Comparison of ENCODE assay signal across 28 cellular contexts in genomic region chr3:31973837-31974236, GRCh38. TPM values are rescaled to one million over a fixed set of nuclear protein-coding genes. Genes with fewer than 3 reads are reported as not detected.
"Had no signal": no experiment of that assay in that cellular context is flagged by ENCODE, and none has a peak within 500 bp of the region (broad histone marks: within the 10 kb centered on the region; RNA-seq: fewer than 3 reads in every experiment).

No MANE protein-coding gene starts in this region.

- H3K27ac ChIP-seq: esophagus squamous epithelium, pancreas, prostate gland, upper lobe of left lung, vagina, VCaP had no signal

- H3K36me3 ChIP-seq: esophagus squamous epithelium, pancreas, prostate gland, sigmoid colon, spleen, upper lobe of left lung, vagina had no signal

- H3K4me1 Mint-ChIP-seq: activated naive CD8-positive, alpha-beta T cell treated with anti-CD3 and anti-CD28 coated beads, Interleukin-2, amount 10 ng/mL, durations not matched to agents 7 days and 5 days had no signal

- ATAC-seq: activated CD4-positive, CD25-positive, alpha-beta regulatory T cell treated with anti-CD3 and anti-CD28 coated beads, Interleukin-2, amount 50 U/mL, for 24 hours; left cardiac atrium; naive thymus-derived CD8-positive, alpha-beta T cell; pancreas; stimulated activated naive CD8-positive, alpha-beta T cell treated with anti-CD3 and anti-CD28 coated beads, Interleukin-15, Interleukin-2, amounts not matched to agents 100 U/mL and 50 U/mL, for 24 hours had no signal

- H3K36me3 Mint-ChIP-seq: naive thymus-derived CD8-positive, alpha-beta T cell had no signal

- DNase-seq: activated CD4-positive, alpha-beta T cell treated with anti-CD3 and anti-CD28 coated beads for 48 hours; activated CD4-positive, alpha-beta T cell treated with anti-CD3 and anti-CD28 coated beads, Interleukin-2, amount 50 U/mL, for 48 hours; activated CD8-positive, alpha-beta memory T cell treated with anti-CD3 and anti-CD28 coated beads for 24 hours; activated effector memory CD4-positive, alpha-beta T cell treated with anti-CD3 and anti-CD28 coated beads, Interleukin-2, amount 50 U/mL, for 16 hours; activated naive CD4-positive, alpha-beta T cell treated with anti-CD3 and anti-CD28 coated beads for 36 hours; activated naive CD8-positive, alpha-beta T cell treated with anti-CD3 and anti-CD28 coated beads, Interleukin-2, amount 10 ng/mL, durations not matched to agents 7 days and 5 days; amniotic stem cell; central memory CD4-positive, alpha-beta T cell; effector CD4-positive, alpha-beta T cell; esophagus squamous epithelium; islet precursor cell; left cardiac atrium; mammary epithelial cell; midbrain; naive thymus-derived CD8-positive, alpha-beta T cell; nucleus accumbens; pancreas; retina; sigmoid colon; spleen; stimulated activated naive CD8-positive, alpha-beta T cell treated with anti-CD3 and anti-CD28 coated beads, Interleukin-15, Interleukin-2, amounts not matched to agents 100 U/mL and 50 U/mL, for 24 hours; upper lobe of left lung had no signal

- H3K9me3 Mint-ChIP-seq: activated naive CD4-positive, alpha-beta T cell treated with anti-CD3 and anti-CD28 coated beads for 36 hours; activated naive CD8-positive, alpha-beta T cell treated with anti-CD3 and anti-CD28 coated beads, Interleukin-2, amount 10 ng/mL, durations not matched to agents 7 days and 5 days; dendritic cell treated with granulocyte-macrophage colony-stimulating factor and Interleukin-4, amounts not matched to agents 40 ng/mL and 50 ng/mL, for 4 days; naive thymus-derived CD8-positive, alpha-beta T cell; neural crest cell had no signal

- H3K27me3 ChIP-seq: esophagus squamous epithelium, pancreas, sigmoid colon, spleen, upper lobe of left lung, vagina had no signal

- H3K4me3 Mint-ChIP-seq: activated naive CD4-positive, alpha-beta T cell treated with anti-CD3 and anti-CD28 coated beads for 36 hours; activated naive CD8-positive, alpha-beta T cell treated with anti-CD3 and anti-CD28 coated beads, Interleukin-2, amount 10 ng/mL, durations not matched to agents 7 days and 5 days; dendritic cell treated with granulocyte-macrophage colony-stimulating factor and Interleukin-4, amounts not matched to agents 40 ng/mL and 50 ng/mL, for 4 days; naive thymus-derived CD8-positive, alpha-beta T cell; neural crest cell had no signal

- H3K4me1 ChIP-seq: pancreas, prostate gland had no signal

- H3K27ac Mint-ChIP-seq: activated naive CD4-positive, alpha-beta T cell treated with anti-CD3 and anti-CD28 coated beads for 36 hours; activated naive CD8-positive, alpha-beta T cell treated with anti-CD3 and anti-CD28 coated beads, Interleukin-2, amount 10 ng/mL, durations not matched to agents 7 days and 5 days; dendritic cell treated with granulocyte-macrophage colony-stimulating factor and Interleukin-4, amounts not matched to agents 40 ng/mL and 50 ng/mL, for 4 days; naive thymus-derived CD8-positive, alpha-beta T cell had no signal

- H3K4me3 ChIP-seq: esophagus squamous epithelium, pancreas, prostate gland, sigmoid colon, spleen, upper lobe of left lung, vagina had no signal

- H3K9me3 ChIP-seq: esophagus squamous epithelium, pancreas, prostate gland, sigmoid colon, spleen, upper lobe of left lung, vagina had no signal

RNA-seq across cellular contexts. Expression of gene ZNF860, which starts 7.7 kb away (rescaled TPM):
- total RNA-seq: activated naive CD8-positive, alpha-beta T cell treated with anti-CD3 and anti-CD28 coated beads, Interleukin-2, amount 10 ng/mL, durations not matched to agents 7 days and 5 days had no signal
- polyA plus RNA-seq: naive thymus-derived CD8-positive, alpha-beta T cell had no signal
